ENCODE assay signal across 1 cellular context in the genomic region with DNA sequence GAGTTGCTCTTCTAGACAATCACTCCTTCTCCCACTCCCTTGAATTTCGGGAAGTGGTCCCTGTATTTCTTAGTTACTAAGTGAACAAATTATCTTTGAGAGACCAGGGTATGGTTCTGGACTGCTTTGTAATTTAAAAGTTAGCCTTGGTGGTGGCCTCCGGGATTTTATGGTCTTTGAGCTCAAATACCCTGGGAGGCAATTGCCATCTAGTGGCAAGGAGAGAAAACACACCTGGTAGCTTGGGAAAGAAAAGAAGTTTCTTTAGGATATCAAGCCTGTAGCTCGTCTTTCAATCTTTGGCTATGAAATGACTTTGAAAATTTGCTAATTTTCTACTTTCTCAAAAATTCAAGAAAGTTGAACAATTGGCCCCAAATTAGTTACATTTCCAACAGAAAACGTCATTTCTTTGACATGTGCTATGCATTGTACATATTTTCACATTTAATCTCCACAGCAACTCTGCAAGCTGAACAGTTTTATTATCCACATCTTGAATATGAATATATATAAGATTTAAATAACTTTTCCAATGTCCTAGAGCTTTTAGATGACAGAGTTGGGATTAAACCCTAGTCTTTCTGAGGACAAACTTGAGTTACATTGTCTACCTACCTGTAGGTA.
TF ChIP-seq lines count a peak whose summit lies in the region.

No MANE protein-coding gene starts in this region.

TF ChIP-seq in GM12891, 5 proteins besides CTCF, POLR2A, EP300 and RAD21 (continued from another document):
- no peak for TF ChIP-seq TAF1 (IDR thresholded peaks at IDR 0.05; ENCODE audit: low read depth, low read length)
- TF ChIP-seq SPI1 (IDR thresholded peaks at IDR 0.05; ENCODE audit: low read depth, low read length) = no peak
